8 cellular contexts compared by ENCODE assay signal in genomic region chr10:13298748-13299436, GRCh38.
DNase-seq lines count a peak whose midpoint lies in the region; ATAC-seq lines count a peak whose summit lies in the region.

No MANE protein-coding gene starts in this region.

- H3K79me2 ChIP-seq in ACC112 (ENCODE audit: control insufficient read depth, insufficient read depth, low read length, unreplicated experiment) = peaks cover 2% of the 10 kb centered on the region

- H3K4me1 ChIP-seq in ACC112 (ENCODE audit: control insufficient read depth, insufficient read depth, low read length, unreplicated experiment) (peaks cover 7% of the 10 kb centered on the region), HUES48 (ENCODE audit: control insufficient read depth, insufficient read depth, low read length) (0 out of 2 replicates have a peak, but pooled peaks cover 6% of the 10 kb centered on the region), muscle layer of duodenum (ENCODE audit: control insufficient read depth in 1 of 2, insufficient read depth in 2 of 2, low read length in 2 of 2) (peaks cover 0 to 11% of the 10 kb centered on the region in 2 donors)

- H3K9me3 ChIP-seq in HUES48 (ENCODE audit: control insufficient read depth, insufficient read depth, low read length) = no peaks in the 10 kb centered on the region
- H3K9me3 ChIP-seq in muscle layer of duodenum (ENCODE audit: control insufficient read depth in 1 of 2, low read length in 2 of 2) = no peaks in the 10 kb centered on the region

- H3K27ac ChIP-seq in ACC112 (ENCODE audit: low read depth, low read length) = peak overlapping the region; percentile 91
- no peak overlapping the region for H3K27ac ChIP-seq in HUES48 (ENCODE audit: low read depth, low read length)
- H3K27ac ChIP-seq in caudate nucleus (ENCODE audit: low read depth, low read length) = peak overlapping the region; percentile 84
- H3K27ac ChIP-seq in muscle layer of duodenum (ENCODE audit: low read length) = peak overlapping the region; percentile 58

- peak overlapping the region; percentile 64 for H2AFZ ChIP-seq in ACC112 (ENCODE audit: low read length, unreplicated experiment)

- no peak for ATAC-seq in GM18909 (IDR thresholded peaks at IDR 0.05; ENCODE audit: poor library complexity, unreplicated experiment)

- H3K36me3 ChIP-seq in ACC112 (ENCODE audit: insufficient read depth, low read length) = no peaks in the 10 kb centered on the region; the same call in 1 of the 2 replicates
- H3K36me3 ChIP-seq in HUES48 (ENCODE audit: control insufficient read depth, insufficient read depth, low read length) = no peaks in the 10 kb centered on the region
- peaks cover 5 to 20% of the 10 kb centered on the region in 2 donors for H3K36me3 ChIP-seq in muscle layer of duodenum (ENCODE audit: control insufficient read depth in 1 of 2, insufficient read depth in 2 of 2, low read length in 2 of 2)

- H3K9ac ChIP-seq in HUES48 (ENCODE audit: low read depth, low read length) = peak overlapping the region; percentile 62; the same call in 1 of the 2 replicates

- H3K27me3 ChIP-seq in ACC112 (ENCODE audit: insufficient read depth, low read length) (no peaks in the 10 kb centered on the region), HUES48 (ENCODE audit: control insufficient read depth, insufficient read depth, low read length) (peaks cover 5% of the 10 kb centered on the region; the same call in 1 of the 2 replicates), muscle layer of duodenum (ENCODE audit: low read depth, low read length) (no peaks in the 10 kb centered on the region)

- DNase-seq in caudate nucleus (lab: John Stamatoyannopoulos, UW) = no peak
- no peak for DNase-seq in COLO829 (ENCODE audit: low spot score)
- no peak for DNase-seq in activated CD4-positive, CD25-positive, alpha-beta regulatory T cell (lab: John Stamatoyannopoulos, UW)
- no peak for DNase-seq in NCI-H2171 (lab: John Stamatoyannopoulos, UW)

- peak overlapping the region; percentile 79 for H3K4me3 ChIP-seq in ACC112 (ENCODE audit: low read depth, low read length)
- peak overlapping the region; percentile 70 for H3K4me3 ChIP-seq in HUES48 (ENCODE audit: low read depth, low read length)
- H3K4me3 ChIP-seq in muscle layer of duodenum (ENCODE audit: low read depth in 1 of 2, low read length in 2 of 2) = peak overlapping the region; percentile 61 to 90
